In genomic region chr9:18240213-18240612, GRCh38 we compare ENCODE assay signal across 28 cellular contexts.
"Had no signal": no experiment of that assay in that cellular context is flagged by ENCODE, and none has a peak within 500 bp of the region (broad histone marks: within the 10 kb centered on the region; RNA-seq: fewer than 3 reads in every experiment).

No MANE protein-coding gene starts in this region.

- H3K9ac ChIP-seq: neural progenitor cell, parathyroid adenoma had no signal

- DNase-seq: head of caudate nucleus; hippocampal formation; kidney glomerular epithelial cell; left cardiac atrium; mesendoderm; naive thymus-derived CD8-positive, alpha-beta T cell; occipital lobe; psoas muscle; small intestine; spleen; stimulated activated CD4-positive, alpha-beta T cell treated with anti-CD3 and anti-CD28 coated beads, Interleukin-4, amount 100 ng/mL, for 24 hours; stimulated activated naive CD4-positive, alpha-beta T cell; tibial artery; trophoblast cell; upper lobe of right lung had no signal

- H3K79me2 ChIP-seq: parathyroid adenoma had no signal

- H3K27ac ChIP-seq: neural progenitor cell, neutrophil, parathyroid adenoma, psoas muscle, right atrium auricular region, spleen, suprapubic skin, thoracic aorta, tibial artery, upper lobe of right lung had no signal

- ATAC-seq: left cardiac atrium; left lobe of liver; naive thymus-derived CD8-positive, alpha-beta T cell; psoas muscle; sciatic nerve; stimulated activated effector memory CD8-positive, alpha-beta T cell treated with anti-CD3 and anti-CD28 coated beads, Interleukin-12 subunit alpha, Interleukin-12 subunit beta, amount 100 ng/mL, for 72 hours; upper lobe of right lung had no signal

- H3K9me3 ChIP-seq: neutrophil, right atrium auricular region, thoracic aorta, upper lobe of right lung had no signal

- H3K9me3 Mint-ChIP-seq: stimulated activated naive CD8-positive, alpha-beta T cell treated with anti-CD3 and anti-CD28 coated beads, Interleukin-15, Interleukin-2, amounts not matched to agents 100 ng/mL and 50 ng/mL, for 24 hours had no signal

- H3K27ac Mint-ChIP-seq: mesothelial cell of epicardium; naive thymus-derived CD8-positive, alpha-beta T cell; nephron; neural progenitor cell; stimulated activated effector memory CD8-positive, alpha-beta T cell treated with anti-CD3 and anti-CD28 coated beads, Interleukin-12 subunit alpha, Interleukin-12 subunit beta, amount 100 ng/mL, for 72 hours; stimulated activated naive CD8-positive, alpha-beta T cell treated with anti-CD3 and anti-CD28 coated beads, Interleukin-15, Interleukin-2, amounts not matched to agents 100 ng/mL and 50 ng/mL, for 24 hours had no signal

- H3K4me1 Mint-ChIP-seq: mesothelial cell of epicardium; neural progenitor cell; stimulated activated effector memory CD8-positive, alpha-beta T cell treated with anti-CD3 and anti-CD28 coated beads, Interleukin-12 subunit alpha, Interleukin-12 subunit beta, amount 100 ng/mL, for 72 hours had no signal

- H3K36me3 Mint-ChIP-seq: neural progenitor cell; stimulated activated effector memory CD8-positive, alpha-beta T cell treated with anti-CD3 and anti-CD28 coated beads, Interleukin-12 subunit alpha, Interleukin-12 subunit beta, amount 100 ng/mL, for 72 hours had no signal

- H2AFZ ChIP-seq: neural progenitor cell, parathyroid adenoma had no signal

- H3K4me1 ChIP-seq: neural progenitor cell, parathyroid adenoma, psoas muscle, right atrium auricular region, spleen, suprapubic skin, tibial artery, upper lobe of right lung had no signal

- H3K36me3 ChIP-seq: neural progenitor cell, neutrophil, right atrium auricular region, spleen, suprapubic skin, thoracic aorta, tibial artery, upper lobe of right lung had no signal

- H3K4me3 Mint-ChIP-seq: mesothelial cell of epicardium; naive thymus-derived CD8-positive, alpha-beta T cell; nephron; neural progenitor cell; stimulated activated effector memory CD8-positive, alpha-beta T cell treated with anti-CD3 and anti-CD28 coated beads, Interleukin-12 subunit alpha, Interleukin-12 subunit beta, amount 100 ng/mL, for 72 hours; stimulated activated naive CD8-positive, alpha-beta T cell treated with anti-CD3 and anti-CD28 coated beads, Interleukin-15, Interleukin-2, amounts not matched to agents 100 ng/mL and 50 ng/mL, for 24 hours had no signal

- H3K4me2 ChIP-seq: neural progenitor cell had no signal

- H3K27me3 ChIP-seq: neural progenitor cell, neutrophil, right atrium auricular region, spleen, suprapubic skin, tibial artery, upper lobe of right lung had no signal

- H3K4me3 ChIP-seq: lung, neural progenitor cell, psoas muscle, right atrium auricular region, spleen, suprapubic skin, thoracic aorta, tibial artery, upper lobe of right lung had no signal
